In genomic region chr11:77407613-77408012, GRCh38 we compare ENCODE assay signal across 10 cellular contexts.
DNase-seq lines count a peak whose midpoint lies in the region; ATAC-seq, FAIRE-seq and TF ChIP-seq lines count a peak whose summit lies in the region.
"Had no signal": no experiment of that assay in that cellular context is flagged by ENCODE, and none has a peak within 500 bp of the region (broad histone marks: within the 10 kb centered on the region; RNA-seq: fewer than 3 reads in every experiment).

No MANE protein-coding gene starts in this region.

- H3K4me1 ChIP-seq in right lobe of liver (peaks cover 0 to 13% (median 5%) of the 10 kb centered on the region in 4 donors), tibial artery (peaks cover 0 to 25% (median 15%) of the 10 kb centered on the region in 4 donors)

- no peaks in the 10 kb centered on the region for H3K36me3 ChIP-seq in MG63
- no peaks in the 10 kb centered on the region for H3K36me3 ChIP-seq in right lobe of liver
- no peaks in the 10 kb centered on the region for H3K36me3 ChIP-seq in tibial artery

- intact Hi-C loops in right lobe of liver (cut with DNase I) (no loop called here), tibial artery (cut with DNase I; ENCODE audit: low total_unique reads) (no loop called here)

- 12% methylated on average over 4 of the region's 4 CpGs for WGBS in right lobe of liver (ENCODE audit: insufficient coverage, low coverage, low lambda C conversion rate, missing lambda C conversion rate)

- ATAC-seq in right lobe of liver = peak; percentile 81 to 89 (median 86)
- no peak for ATAC-seq in GM19324 (IDR thresholded peaks at IDR 0.05; ENCODE audit: low FRiP score, unreplicated experiment)

- H3K9me3 ChIP-seq in MG63 = no peaks in the 10 kb centered on the region
- no peaks in the 10 kb centered on the region for H3K9me3 ChIP-seq in right lobe of liver
- no peaks in the 10 kb centered on the region for H3K9me3 ChIP-seq in tibial artery

- H3K27ac ChIP-seq in right lobe of liver (no peak overlapping the region), tibial artery (no peak overlapping the region)

- H3K27me3 ChIP-seq in MG63 (no peaks in the 10 kb centered on the region), right lobe of liver (no peaks in the 10 kb centered on the region), tibial artery (no peaks in the 10 kb centered on the region)

- H3K4me3 ChIP-seq in MG63 = no peak overlapping the region
- H3K4me3 ChIP-seq in right lobe of liver = no peak overlapping the region
- H3K4me3 ChIP-seq in tibial artery = no peak overlapping the region

- TF ChIP-seq POLR2A in right lobe of liver (IDR thresholded peaks at IDR 0.05) = no peak

- DNase-seq in CD1c-positive myeloid dendritic cell (ENCODE audit: extremely low spot score) = peak; percentile 8
- DNase-seq in MG63 = peak; percentile 86
- DNase-seq in amniotic epithelial cell (ENCODE audit: low read depth) = peak; percentile 60
- peak in 2 of 3 donors; percentile 65 to 67 for DNase-seq in right lobe of liver
- no peak for DNase-seq in T-helper 2 cell
- DNase-seq in D721Med (ENCODE audit: insufficient read length, low spot score) = no peak
- no peak for DNase-seq in tibial artery

- TF ChIP-seq CTCF in right lobe of liver (IDR thresholded peaks at IDR 0.05) (no peak), D721Med (IDR thresholded peaks at IDR 0.05; ENCODE audit: insufficient read depth, missing control alignments) (no peak), tibial artery (IDR thresholded peaks at IDR 0.05) (no peak)

- no peak for FAIRE-seq in D721Med (lab: Jason Lieb, UNC)
- FAIRE-seq: GM18507, islet of Langerhans had no signal

Comparison
In these comparisons a context has a peak if more than half of its experiments do, and no peak if none do; other contexts are left out.
1. DNase-seq: peak in CD1c-positive myeloid dendritic cell (single experiment), MG63 (single experiment), amniotic epithelial cell (single experiment) and right lobe of liver (2 of 3); none in T-helper 2 cell (0 of 5), D721Med (single experiment) and tibial artery (0 of 2).